ENCODE assay signal across 3 cellular contexts in the genomic region with DNA sequence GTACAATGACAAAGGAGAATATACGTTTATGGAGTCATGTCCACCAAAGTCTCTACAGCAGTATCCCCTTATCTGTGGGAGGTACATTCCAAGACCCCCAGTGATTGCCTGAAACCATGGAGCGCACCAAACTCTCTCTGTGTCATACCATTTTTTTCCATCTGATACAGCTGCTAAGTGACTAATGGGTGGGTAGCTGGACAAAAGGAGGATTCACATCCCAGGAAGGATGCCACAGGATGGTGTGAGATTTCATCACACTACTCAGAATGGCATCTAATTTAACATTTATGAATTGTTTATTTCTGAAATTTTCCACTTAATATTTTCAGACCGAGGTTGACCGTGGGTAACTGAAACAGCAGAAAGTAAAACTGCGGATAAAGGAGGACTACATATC.
A peak's percentile ranks its signal among the peaks of the same experiment; 100 is the strongest.
TF ChIP-seq lines count a peak whose summit lies in the region.

No MANE protein-coding gene starts in this region.

TF ChIP-seq in SK-N-SH, 30 proteins besides CTCF, POLR2A, EP300 and RAD21:
- TF ChIP-seq GATA2 (CRISPR knock-in tag; IDR thresholded peaks at IDR 0.05): no peak
- 0 out of 2 replicates have a peak, but pooled peaks have one; percentile 22 for TF ChIP-seq FOSL2 (IDR thresholded peaks at IDR 0.05; ENCODE audit: borderline replicate concordance, low read depth)

TF ChIP-seq in SK-N-SH treated with all-trans-retinoic acid at 6 μM for 48 hours, 23 proteins besides CTCF, POLR2A, EP300 and RAD21:
- TF ChIP-seq, protein P1, sequence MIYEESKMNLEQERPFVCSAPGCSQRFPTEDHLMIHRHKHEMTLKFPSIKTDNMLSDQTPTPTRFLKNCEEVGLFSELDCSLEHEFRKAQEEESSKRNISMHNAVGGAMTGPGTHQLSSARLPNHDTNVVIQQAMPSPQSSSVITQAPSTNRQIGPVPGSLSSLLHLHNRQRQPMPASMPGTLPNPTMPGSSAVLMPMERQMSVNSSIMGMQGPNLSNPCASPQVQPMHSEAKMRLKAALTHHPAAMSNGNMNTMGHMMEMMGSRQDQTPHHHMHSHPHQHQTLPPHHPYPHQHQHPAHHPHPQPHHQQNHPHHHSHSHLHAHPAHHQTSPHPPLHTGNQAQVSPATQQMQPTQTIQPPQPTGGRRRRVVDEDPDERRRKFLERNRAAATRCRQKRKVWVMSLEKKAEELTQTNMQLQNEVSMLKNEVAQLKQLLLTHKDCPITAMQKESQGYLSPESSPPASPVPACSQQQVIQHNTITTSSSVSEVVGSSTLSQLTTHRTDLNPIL (CRISPR knock-in tag; IDR thresholded peaks at IDR 0.05; ENCODE audit: low read depth): no peak
- TF ChIP-seq TCF4 (CRISPR knock-in tag; IDR thresholded peaks at IDR 0.05; ENCODE audit: borderline replicate concordance) (no peak), ZNF70 (CRISPR knock-in tag; IDR thresholded peaks at IDR 0.05) (no peak), RARB (CRISPR knock-in tag; IDR thresholded peaks at IDR 0.05) (no peak), ZC3H10 (CRISPR knock-in tag; IDR thresholded peaks at IDR 0.05) (no peak), GLIS3 (CRISPR knock-in tag; IDR thresholded peaks at IDR 0.05) (no peak), BACH2 (CRISPR knock-in tag; IDR thresholded peaks at IDR 0.05; ENCODE audit: borderline replicate concordance) (no peak), OSR1 (CRISPR knock-in tag; IDR thresholded peaks at IDR 0.05) (no peak), ZFP3 (CRISPR knock-in tag; IDR thresholded peaks at IDR 0.05) (no peak), ZFP30 (CRISPR knock-in tag; IDR thresholded peaks at IDR 0.05) (no peak), ARNTL (CRISPR knock-in tag; IDR thresholded peaks at IDR 0.05; ENCODE audit: borderline replicate concordance, low read depth) (no peak), PPARA (CRISPR knock-in tag; IDR thresholded peaks at IDR 0.05; ENCODE audit: borderline replicate concordance) (no peak), ZNF8 (CRISPR knock-in tag; IDR thresholded peaks at IDR 0.05) (no peak)
- TF ChIP-seq, protein P2, sequence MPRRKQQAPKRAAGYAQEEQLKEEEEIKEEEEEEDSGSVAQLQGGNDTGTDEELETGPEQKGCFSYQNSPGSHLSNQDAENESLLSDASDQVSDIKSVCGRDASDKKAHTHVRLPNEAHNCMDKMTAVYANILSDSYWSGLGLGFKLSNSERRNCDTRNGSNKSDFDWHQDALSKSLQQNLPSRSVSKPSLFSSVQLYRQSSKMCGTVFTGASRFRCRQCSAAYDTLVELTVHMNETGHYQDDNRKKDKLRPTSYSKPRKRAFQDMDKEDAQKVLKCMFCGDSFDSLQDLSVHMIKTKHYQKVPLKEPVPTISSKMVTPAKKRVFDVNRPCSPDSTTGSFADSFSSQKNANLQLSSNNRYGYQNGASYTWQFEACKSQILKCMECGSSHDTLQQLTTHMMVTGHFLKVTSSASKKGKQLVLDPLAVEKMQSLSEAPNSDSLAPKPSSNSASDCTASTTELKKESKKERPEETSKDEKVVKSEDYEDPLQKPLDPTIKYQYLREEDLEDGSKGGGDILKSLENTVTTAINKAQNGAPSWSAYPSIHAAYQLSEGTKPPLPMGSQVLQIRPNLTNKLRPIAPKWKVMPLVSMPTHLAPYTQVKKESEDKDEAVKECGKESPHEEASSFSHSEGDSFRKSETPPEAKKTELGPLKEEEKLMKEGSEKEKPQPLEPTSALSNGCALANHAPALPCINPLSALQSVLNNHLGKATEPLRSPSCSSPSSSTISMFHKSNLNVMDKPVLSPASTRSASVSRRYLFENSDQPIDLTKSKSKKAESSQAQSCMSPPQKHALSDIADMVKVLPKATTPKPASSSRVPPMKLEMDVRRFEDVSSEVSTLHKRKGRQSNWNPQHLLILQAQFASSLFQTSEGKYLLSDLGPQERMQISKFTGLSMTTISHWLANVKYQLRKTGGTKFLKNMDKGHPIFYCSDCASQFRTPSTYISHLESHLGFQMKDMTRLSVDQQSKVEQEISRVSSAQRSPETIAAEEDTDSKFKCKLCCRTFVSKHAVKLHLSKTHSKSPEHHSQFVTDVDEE (CRISPR knock-in tag; IDR thresholded peaks at IDR 0.05): no peak
- TF ChIP-seq, protein P3, sequence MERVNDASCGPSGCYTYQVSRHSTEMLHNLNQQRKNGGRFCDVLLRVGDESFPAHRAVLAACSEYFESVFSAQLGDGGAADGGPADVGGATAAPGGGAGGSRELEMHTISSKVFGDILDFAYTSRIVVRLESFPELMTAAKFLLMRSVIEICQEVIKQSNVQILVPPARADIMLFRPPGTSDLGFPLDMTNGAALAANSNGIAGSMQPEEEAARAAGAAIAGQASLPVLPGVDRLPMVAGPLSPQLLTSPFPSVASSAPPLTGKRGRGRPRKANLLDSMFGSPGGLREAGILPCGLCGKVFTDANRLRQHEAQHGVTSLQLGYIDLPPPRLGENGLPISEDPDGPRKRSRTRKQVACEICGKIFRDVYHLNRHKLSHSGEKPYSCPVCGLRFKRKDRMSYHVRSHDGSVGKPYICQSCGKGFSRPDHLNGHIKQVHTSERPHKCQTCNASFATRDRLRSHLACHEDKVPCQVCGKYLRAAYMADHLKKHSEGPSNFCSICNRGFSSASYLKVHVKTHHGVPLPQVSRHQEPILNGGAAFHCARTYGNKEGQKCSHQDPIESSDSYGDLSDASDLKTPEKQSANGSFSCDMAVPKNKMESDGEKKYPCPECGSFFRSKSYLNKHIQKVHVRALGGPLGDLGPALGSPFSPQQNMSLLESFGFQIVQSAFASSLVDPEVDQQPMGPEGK (CRISPR knock-in tag; IDR thresholded peaks at IDR 0.05; ENCODE audit: borderline replicate concordance): no peak
- TF ChIP-seq, protein P4, sequence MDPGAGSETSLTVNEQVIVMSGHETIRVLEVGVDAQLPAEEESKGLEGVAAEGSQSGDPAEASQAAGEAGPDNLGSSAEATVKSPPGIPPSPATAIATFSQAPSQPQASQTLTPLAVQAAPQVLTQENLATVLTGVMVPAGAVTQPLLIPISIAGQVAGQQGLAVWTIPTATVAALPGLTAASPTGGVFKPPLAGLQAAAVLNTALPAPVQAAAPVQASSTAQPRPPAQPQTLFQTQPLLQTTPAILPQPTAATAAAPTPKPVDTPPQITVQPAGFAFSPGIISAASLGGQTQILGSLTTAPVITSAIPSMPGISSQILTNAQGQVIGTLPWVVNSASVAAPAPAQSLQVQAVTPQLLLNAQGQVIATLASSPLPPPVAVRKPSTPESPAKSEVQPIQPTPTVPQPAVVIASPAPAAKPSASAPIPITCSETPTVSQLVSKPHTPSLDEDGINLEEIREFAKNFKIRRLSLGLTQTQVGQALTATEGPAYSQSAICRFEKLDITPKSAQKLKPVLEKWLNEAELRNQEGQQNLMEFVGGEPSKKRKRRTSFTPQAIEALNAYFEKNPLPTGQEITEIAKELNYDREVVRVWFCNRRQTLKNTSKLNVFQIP (CRISPR knock-in tag; IDR thresholded peaks at IDR 0.05; ENCODE audit: borderline replicate concordance, low read depth): no peak
- TF ChIP-seq, protein P5, sequence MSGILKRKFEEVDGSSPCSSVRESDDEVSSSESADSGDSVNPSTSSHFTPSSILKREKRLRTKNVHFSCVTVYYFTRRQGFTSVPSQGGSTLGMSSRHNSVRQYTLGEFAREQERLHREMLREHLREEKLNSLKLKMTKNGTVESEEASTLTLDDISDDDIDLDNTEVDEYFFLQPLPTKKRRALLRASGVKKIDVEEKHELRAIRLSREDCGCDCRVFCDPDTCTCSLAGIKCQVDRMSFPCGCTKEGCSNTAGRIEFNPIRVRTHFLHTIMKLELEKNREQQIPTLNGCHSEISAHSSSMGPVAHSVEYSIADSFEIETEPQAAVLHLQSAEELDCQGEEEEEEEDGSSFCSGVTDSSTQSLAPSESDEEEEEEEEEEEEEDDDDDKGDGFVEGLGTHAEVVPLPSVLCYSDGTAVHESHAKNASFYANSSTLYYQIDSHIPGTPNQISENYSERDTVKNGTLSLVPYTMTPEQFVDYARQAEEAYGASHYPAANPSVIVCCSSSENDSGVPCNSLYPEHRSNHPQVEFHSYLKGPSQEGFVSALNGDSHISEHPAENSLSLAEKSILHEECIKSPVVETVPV (CRISPR knock-in tag; IDR thresholded peaks at IDR 0.05): no peak

TF ChIP-seq in IMR-90, 13 proteins besides CTCF, POLR2A, EP300 and RAD21:
- TF ChIP-seq RFX5 (IDR thresholded peaks at IDR 0.05; ENCODE audit: low read depth, low read length): no peak
- peak; percentile 24; the same call in 1 of the 2 replicates for TF ChIP-seq CEBPB (IDR thresholded peaks at IDR 0.05; ENCODE audit: low read depth, low read length)
TF ChIP-seq in IMR-90: peak in this region for 1.
